Comparison of ENCODE assay signal across 22 cellular contexts in genomic region chr5:3400659-3401058, GRCh38.
"Had no signal": no experiment of that assay in that cellular context is flagged by ENCODE, and none has a peak within 500 bp of the region (broad histone marks: within the 10 kb centered on the region; RNA-seq: fewer than 3 reads in every experiment).

No MANE protein-coding gene starts in this region.

- H3K9ac ChIP-seq: neural progenitor cell had no signal

- H3K4me2 ChIP-seq: neural progenitor cell had no signal

- H3K27me3 ChIP-seq: ovary, sigmoid colon, spleen, tibial nerve, uterus had no signal

- ATAC-seq: natural killer cell; right cardiac atrium; stimulated activated memory B cell treated with anti-CD40 and anti-IgM and Interleukin-4, amounts not matched to agents 10 μg/mL and 1 μg/mL and 100 μg/mL, for 72 hours; stimulated activated naive CD8-positive, alpha-beta T cell treated with anti-CD3 and anti-CD28 coated beads, Interleukin-15, amount 100 ng/mL, for 72 hours had no signal

- H3K4me1 ChIP-seq: left ventricle myocardium inferior, sigmoid colon, spleen, tibial nerve, uterus had no signal

- H3K4me3 ChIP-seq: left ventricle myocardium inferior, lung, neural progenitor cell, ovary, sigmoid colon, spleen, tibial nerve, uterus had no signal

- H3K36me3 ChIP-seq: left ventricle myocardium inferior, neural progenitor cell, ovary, sigmoid colon, spleen, tibial nerve, uterus had no signal

- DNase-seq: hypothalamus; immature natural killer cell; left ventricle myocardium inferior; mesendoderm; naive B cell; natural killer cell; nephron progenitor cell; ovary; right cardiac atrium; sigmoid colon; small intestine; spleen; stimulated activated CD4-positive, alpha-beta T cell treated with anti-CD3 and anti-CD28 coated beads, Interleukin-4, amount 100 ng/mL, for 24 hours; stimulated activated naive CD4-positive, alpha-beta T cell treated with Interleukin-2 at 50 U/mL for 16 hours; stimulated activated naive CD8-positive, alpha-beta T cell treated with anti-CD3 and anti-CD28 coated beads, Interleukin-15, amount 100 ng/mL, for 72 hours; substantia nigra; uterus had no signal

- H3K9me3 ChIP-seq: ovary, uterus had no signal

- H3K27ac ChIP-seq: left ventricle myocardium inferior, neural progenitor cell, ovary, sigmoid colon, spleen, tibial nerve, uterus had no signal

- H2AFZ ChIP-seq: neural progenitor cell had no signal

- FAIRE-seq: islet of Langerhans, small intestine had no signal
